14 cellular contexts compared by ENCODE assay signal in genomic region chr20:37298190-37298939, GRCh38. TPM values are rescaled to one million over a fixed set of nuclear protein-coding genes. Genes with fewer than 3 reads are reported as not detected.
DNase-seq lines count a peak whose midpoint lies in the region; ATAC-seq, FAIRE-seq and TF ChIP-seq lines count a peak whose summit lies in the region.
"Had no signal": no experiment of that assay in that cellular context is flagged by ENCODE, and none has a peak within 500 bp of the region (broad histone marks: within the 10 kb centered on the region; RNA-seq: fewer than 3 reads in every experiment).

No MANE protein-coding gene starts in this region.

- POLR2A ChIA-PET in PC-3 (lab: Charles Lee; ENCODE audit: unreplicated experiment) = no interaction called here

- H3K36me3 ChIP-seq in PC-3 (ENCODE audit: low read depth, low read length) = peaks cover 26% of the 10 kb centered on the region; the same call in 1 of the 2 replicates
- peaks cover 2% of the 10 kb centered on the region for H3K36me3 ChIP-seq in neural progenitor cell

- H3K9me2 ChIP-seq in PC-3 (replicated peaks; ENCODE audit: low read length) = no peaks in the 10 kb centered on the region

- H3K27me3 ChIP-seq in PC-3 (ENCODE audit: low read length) = no peaks in the 10 kb centered on the region
- H3K27me3 ChIP-seq in neural progenitor cell = no peaks in the 10 kb centered on the region
- H3K27me3 ChIP-seq: heart right ventricle had no signal

- peaks cover 61% of the 10 kb centered on the region for H3K79me2 ChIP-seq in PC-3 (ENCODE audit: low read length)
- H3K79me2 ChIP-seq in neural progenitor cell (ENCODE audit: low read depth) = peaks cover 60% of the 10 kb centered on the region

- CTCF ChIA-PET in PC-3 (lab: Charles Lee) = no interaction called here

- TF ChIP-seq CTCF in natural killer cell (IDR thresholded peaks at IDR 0.05) = no peak
- TF ChIP-seq CTCF in PC-3 (conservative IDR thresholded peaks at IDR 0.05; ENCODE audit: low read depth, low read length) = no peak
- TF ChIP-seq CTCF in fibroblast of the aortic adventitia (IDR thresholded peaks at IDR 0.05; ENCODE audit: insufficient read depth, low read length) = no peak
- no peak for TF ChIP-seq CTCF in neural progenitor cell (IDR thresholded peaks at IDR 0.05)

- H3K9me3 ChIP-seq in PC-3 (ENCODE audit: low read length) = no peaks in the 10 kb centered on the region
- no peaks in the 10 kb centered on the region for H3K9me3 ChIP-seq in neural progenitor cell (ENCODE audit: low read depth)

- DNase-seq in natural killer cell treated with Interleukin-12 subunit alpha and Interleukin-12 subunit beta and Interleukin-15 and Interleukin-18, amount 100 ng/mL, for 72 hours (ENCODE audit: low spot score) = no peak
- no peak for DNase-seq in natural killer cell
- peak; percentile 22 for DNase-seq in PC-3
- DNase-seq in fibroblast of the aortic adventitia (ENCODE audit: low read depth) = peak; percentile 74
- no peak for DNase-seq in NCI-H1048 (lab: John Stamatoyannopoulos, UW)
- DNase-seq in germinal center (ENCODE audit: low spot score) = no peak
- DNase-seq in neural progenitor cell (ENCODE audit: low spot score) = no peak
- DNase-seq in urothelium cell line (ENCODE audit: low spot score) = no peak
- DNase-seq: activated T-cell treated with anti-CD3 and anti-CD28 coated beads, Interleukin-2, amount 50 U/mL, for 1 hour; heart right ventricle; NCI-H526 treated with DMSO at 0.1 percent for 48 hours had no signal

- BruUV-seq in PC-3 (replicated peaks; lab: Mats Ljungman, UMichigan) = no TSS peak

- peaks cover 2% of the 10 kb centered on the region for H3K9me3 Mint-ChIP-seq in natural killer cell treated with Interleukin-12 subunit alpha and Interleukin-12 subunit beta and Interleukin-15 and Interleukin-18, amount 100 ng/mL, for 72 hours
- peaks cover 3% of the 10 kb centered on the region in 2 donors for H3K9me3 Mint-ChIP-seq in natural killer cell
- peaks cover 4% of the 10 kb centered on the region for H3K9me3 Mint-ChIP-seq in neural progenitor cell

- intact Hi-C loops in natural killer cell (cut with micrococcal nuclease) (no loop called here), PC-3 (cut with micrococcal nuclease) (loop anchor here (5.0 kb wide), 1 partner anchor 49 kb away; the partner anchor contains the start of gene SRC)

- H3K27ac Mint-ChIP-seq in natural killer cell treated with Interleukin-12 subunit alpha and Interleukin-12 subunit beta and Interleukin-15 and Interleukin-18, amount 100 ng/mL, for 72 hours = peak overlapping the region; percentile 28 to 78
- no peak overlapping the region for H3K27ac Mint-ChIP-seq in natural killer cell
- H3K27ac Mint-ChIP-seq in neural progenitor cell = no peak overlapping the region

- H2AFZ ChIP-seq in PC-3 (ENCODE audit: low read length) = no peak overlapping the region
- H2AFZ ChIP-seq in neural progenitor cell (replicated peaks) = no peak overlapping the region

- H3K4me1 Mint-ChIP-seq in natural killer cell treated with Interleukin-12 subunit alpha and Interleukin-12 subunit beta and Interleukin-15 and Interleukin-18, amount 100 ng/mL, for 72 hours (ENCODE audit: low read depth in 2 of 2) = peaks cover 35% of the 10 kb centered on the region in 2 donors
- H3K4me1 Mint-ChIP-seq in natural killer cell = peaks cover 29 to 50% of the 10 kb centered on the region in 2 donors
- peaks cover 14% of the 10 kb centered on the region for H3K4me1 Mint-ChIP-seq in neural progenitor cell

- H3K27me3 Mint-ChIP-seq in natural killer cell treated with Interleukin-12 subunit alpha and Interleukin-12 subunit beta and Interleukin-15 and Interleukin-18, amount 100 ng/mL, for 72 hours = no peaks in the 10 kb centered on the region
- no peaks in the 10 kb centered on the region for H3K27me3 Mint-ChIP-seq in natural killer cell (ENCODE audit: low read depth in 2 of 2)
- H3K27me3 Mint-ChIP-seq in neural progenitor cell (ENCODE audit: insufficient read depth, low read depth) = peaks cover 2% of the 10 kb centered on the region

- H3K4me2 ChIP-seq in PC-3 (ENCODE audit: low read length) (no peak overlapping the region), neural progenitor cell (no peak overlapping the region)

- H3F3A ChIP-seq in PC-3 (ENCODE audit: low read length, unreplicated experiment) (peaks cover 19% of the 10 kb centered on the region), neural progenitor cell (ENCODE audit: low read depth) (peaks cover 18% of the 10 kb centered on the region)

- H3K9ac ChIP-seq in PC-3 (ENCODE audit: low read length) (no peak overlapping the region), neural progenitor cell (no peak overlapping the region)

- peak overlapping the region; percentile 27 for H3K4me3 Mint-ChIP-seq in natural killer cell treated with Interleukin-12 subunit alpha and Interleukin-12 subunit beta and Interleukin-15 and Interleukin-18, amount 100 ng/mL, for 72 hours
- no peak overlapping the region for H3K4me3 Mint-ChIP-seq in natural killer cell
- no peak overlapping the region for H3K4me3 Mint-ChIP-seq in neural progenitor cell

- H3K4me3 ChIP-seq in PC-3 (ENCODE audit: low read length) = no peak overlapping the region
- H3K4me3 ChIP-seq in fibroblast of the aortic adventitia (ENCODE audit: low read depth, low read length) = no peak overlapping the region
- no peak overlapping the region for H3K4me3 ChIP-seq in neural progenitor cell
- H3K4me3 ChIP-seq: heart right ventricle had no signal

- peaks cover 21% of the 10 kb centered on the region for H3K36me3 Mint-ChIP-seq in natural killer cell treated with Interleukin-12 subunit alpha and Interleukin-12 subunit beta and Interleukin-15 and Interleukin-18, amount 100 ng/mL, for 72 hours
- H3K36me3 Mint-ChIP-seq in natural killer cell = peaks cover 6% of the 10 kb centered on the region
- H3K36me3 Mint-ChIP-seq in neural progenitor cell = peaks cover 38% of the 10 kb centered on the region

- H3K27ac ChIP-seq in PC-3 (ENCODE audit: low read length) = no peak overlapping the region
- no peak overlapping the region for H3K27ac ChIP-seq in neural progenitor cell
- H3K27ac ChIP-seq: heart right ventricle had no signal

- H3K4me1 ChIP-seq in PC-3 (ENCODE audit: insufficient read depth, low read length) (peaks cover 46% of the 10 kb centered on the region), neural progenitor cell (peaks cover 21% of the 10 kb centered on the region)

- no peak for FAIRE-seq in urothelium cell line (lab: Jason Lieb, UNC)

- peak; percentile 65 to 80 for ATAC-seq in natural killer cell treated with Interleukin-12 subunit alpha and Interleukin-12 subunit beta and Interleukin-15 and Interleukin-18, amount 100 ng/mL, for 72 hours
- ATAC-seq in natural killer cell (no peak), PC-3 (no peak)
- ATAC-seq: heart right ventricle, sciatic nerve had no signal

- H4K20me1 ChIP-seq in PC-3 (ENCODE audit: low read length) (no peaks in the 10 kb centered on the region), neural progenitor cell (ENCODE audit: low read depth) (peaks cover 22% of the 10 kb centered on the region)

RNA-seq across cellular contexts. Expression of gene MANBAL, which starts 8.9 kb away (rescaled TPM):
- total RNA-seq in natural killer cell treated with Interleukin-12 subunit alpha and Interleukin-12 subunit beta and Interleukin-15 and Interleukin-18, amount 100 ng/mL, for 72 hours = 10 to 100 TPM; 12.7 to 14.4 TPM
- 1 to 10 TPM; 5.1 to 7.9 (median 6.4) TPM for total RNA-seq in natural killer cell
- 21.9 and 27.5 TPM in 2 replicates for total RNA-seq in PC-3 (2014; rRNA removed)
- total RNA-seq in fibroblast of the aortic adventitia (ENCODE audit: low replicate concordance) = 12.8 and 27.6 TPM in 2 replicates
- total RNA-seq in neural progenitor cell (ENCODE audit: low replicate concordance) = 32.7 and 44.8 TPM in 2 replicates

RNA-seq across cellular contexts. Expression of gene GHRH, which starts 36.8 kb away (rescaled TPM):
- not detected for total RNA-seq in natural killer cell treated with Interleukin-12 subunit alpha and Interleukin-12 subunit beta and Interleukin-15 and Interleukin-18, amount 100 ng/mL, for 72 hours
- not detected for total RNA-seq in natural killer cell
- total RNA-seq in PC-3 (2014; rRNA removed) = not detected in 2 replicates
- not detected in 2 replicates for total RNA-seq in fibroblast of the aortic adventitia (ENCODE audit: low replicate concordance)
- total RNA-seq in neural progenitor cell (ENCODE audit: low replicate concordance) = 3.2 TPM in 1 of 2 replicates, not detected in the other
- total RNA-seq: cerebellum; sciatic nerve; T-helper 2 cell treated with Interferon-gamma antibody and Interleukin-4, amounts not matched to agents 100 ng/mL and 5 ng/mL, for 36 hours had no signal

RNA-seq across cellular contexts. Expression of gene SRC, which starts 47.6 kb away (rescaled TPM):
- 1 to 10 TPM; 6.8 to 8.6 TPM for total RNA-seq in natural killer cell treated with Interleukin-12 subunit alpha and Interleukin-12 subunit beta and Interleukin-15 and Interleukin-18, amount 100 ng/mL, for 72 hours
- 10 to 100 TPM in 2 of 3 donors, 1 to 10 TPM in 1; 2.3 to 15.6 (median 10.5) TPM for total RNA-seq in natural killer cell
- 55.6 and 82.1 TPM in 2 replicates for total RNA-seq in PC-3 (2014; rRNA removed)
- total RNA-seq in fibroblast of the aortic adventitia (ENCODE audit: low replicate concordance) = 11.0 and 19.1 TPM in 2 replicates
- total RNA-seq in neural progenitor cell (ENCODE audit: low replicate concordance) = 15.4 and 47.4 TPM in 2 replicates

Comparison
In these comparisons a context has a peak if more than half of its experiments do, and no peak if none do; other contexts are left out.
1. ATAC-seq: peak in natural killer cell treated with Interleukin-12 subunit alpha and Interleukin-12 subunit beta and Interleukin-15 and Interleukin-18, amount 100 ng/mL, for 72 hours (2 of 2); none in natural killer cell (0 of 3) and PC-3 (single experiment).
2. H3K27ac Mint-ChIP-seq: peak in natural killer cell treated with Interleukin-12 subunit alpha and Interleukin-12 subunit beta and Interleukin-15 and Interleukin-18, amount 100 ng/mL, for 72 hours (2 of 2); none in natural killer cell (0 of 2) and neural progenitor cell (single experiment).
3. DNase-seq: peak in PC-3 (single experiment) and fibroblast of the aortic adventitia (single experiment); none in natural killer cell treated with Interleukin-12 subunit alpha and Interleukin-12 subunit beta and Interleukin-15 and Interleukin-18, amount 100 ng/mL, for 72 hours (single experiment), natural killer cell (single experiment), NCI-H1048 (single experiment), germinal center (single experiment), neural progenitor cell (single experiment) and urothelium cell line (single experiment).